ENCODE assay signal across 8 cellular contexts in the genomic region with DNA sequence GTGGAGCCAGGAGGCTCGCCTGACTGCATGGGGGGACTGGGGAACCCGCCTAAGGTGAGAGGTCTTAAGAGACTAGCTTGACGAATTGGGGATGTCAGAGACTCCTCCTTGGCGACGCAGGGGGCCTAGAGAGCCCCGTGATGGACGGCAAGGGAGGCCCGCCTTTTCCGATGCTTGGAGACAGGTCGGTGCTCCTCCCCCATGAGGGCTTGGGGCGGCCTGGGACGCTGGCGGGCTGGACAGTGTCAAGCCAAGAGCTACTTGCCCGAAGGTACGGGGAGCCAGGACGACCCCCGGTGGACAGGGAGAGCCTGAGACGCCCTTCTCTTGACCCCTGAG. TPM values are rescaled to one million over a fixed set of nuclear protein-coding genes. Genes with fewer than 3 reads are reported as not detected.
A peak's percentile ranks its signal among the peaks of the same experiment; 100 is the strongest.
DNase-seq lines count a peak whose midpoint lies in the region; ATAC-seq, FAIRE-seq and TF ChIP-seq lines count a peak whose summit lies in the region.

No MANE protein-coding gene starts in this region.

- H3K9me3 Mint-ChIP-seq in natural killer cell treated with Interleukin-12 subunit alpha and Interleukin-12 subunit beta and Interleukin-15 and Interleukin-18, amount 100 ng/mL, for 72 hours, result no peaks in the 10 kb centered on the region

- no peak for TF ChIP-seq POLR2A in esophagus muscularis mucosa (IDR thresholded peaks at IDR 0.05; ENCODE audit: low read depth)

- peak overlapping the region; percentile 90 to 96 (median 94) for H3K27ac ChIP-seq in esophagus muscularis mucosa (replicated peaks in 1 of 4)

- no peak for FAIRE-seq in RCC 7860 (lab: Jason Lieb, UNC)

- H3K9me3 ChIP-seq in esophagus muscularis mucosa, result no peaks in the 10 kb centered on the region

- H3K4me3 Mint-ChIP-seq in natural killer cell treated with Interleukin-12 subunit alpha and Interleukin-12 subunit beta and Interleukin-15 and Interleukin-18, amount 100 ng/mL, for 72 hours, result peak overlapping the region; percentile 87

- peak overlapping the region; percentile 71 to 79 for H3K27ac Mint-ChIP-seq in natural killer cell treated with Interleukin-12 subunit alpha and Interleukin-12 subunit beta and Interleukin-15 and Interleukin-18, amount 100 ng/mL, for 72 hours

- no peak for TF ChIP-seq EP300 in esophagus muscularis mucosa (IDR thresholded peaks at IDR 0.05)

- DNase-seq in G401 (ENCODE audit: low spot score) (peak; percentile 49), HUDEP-2 (lab: John Stamatoyannopoulos, UW; ENCODE audit: unreplicated experiment in 76 of 76) (peak in 60 of 76 experiments; percentile 4 to 78 (median 44)), esophagus muscularis mucosa (ENCODE audit: extremely low spot score) (no peak), midbrain (lab: John Stamatoyannopoulos, UW) (no peak), RCC 7860 (ENCODE audit: low spot score) (no peak)
- DNase-seq in activated CD4-positive, alpha-beta T cell treated with anti-CD3 and anti-CD28 coated beads for 48 hours, result peak; percentile 65
- DNase-seq in natural killer cell treated with Interleukin-12 subunit alpha and Interleukin-12 subunit beta and Interleukin-15 and Interleukin-18, amount 100 ng/mL, for 72 hours (ENCODE audit: low spot score), result peak; percentile 68

- no peaks in the 10 kb centered on the region for H3K27me3 ChIP-seq in esophagus muscularis mucosa

- ATAC-seq in GM21381 (IDR thresholded peaks at IDR 0.05; ENCODE audit: unreplicated experiment), result peak; percentile 22
- ATAC-seq in natural killer cell treated with Interleukin-12 subunit alpha and Interleukin-12 subunit beta and Interleukin-15 and Interleukin-18, amount 100 ng/mL, for 72 hours, result peak; percentile 51 to 68

- no CpG with 5 or more reads among the region's 18 CpGs for WGBS in esophagus muscularis mucosa

- peaks cover 0 to 15% (median 12%) of the 10 kb centered on the region in 4 donors for H3K36me3 ChIP-seq in esophagus muscularis mucosa

- peak overlapping the region; percentile 80 to 98 (median 87) for H3K4me3 ChIP-seq in esophagus muscularis mucosa

- in situ Hi-C loops in G401 (cut with HindIII; ENCODE audit: low sequenced_read_pairs), result no loop called here

- no peaks in the 10 kb centered on the region for H3K36me3 Mint-ChIP-seq in natural killer cell treated with Interleukin-12 subunit alpha and Interleukin-12 subunit beta and Interleukin-15 and Interleukin-18, amount 100 ng/mL, for 72 hours

- no peaks in the 10 kb centered on the region for H3K27me3 Mint-ChIP-seq in natural killer cell treated with Interleukin-12 subunit alpha and Interleukin-12 subunit beta and Interleukin-15 and Interleukin-18, amount 100 ng/mL, for 72 hours

- no peak for TF ChIP-seq CTCF in esophagus muscularis mucosa (IDR thresholded peaks at IDR 0.05)

- H3K4me1 Mint-ChIP-seq in natural killer cell treated with Interleukin-12 subunit alpha and Interleukin-12 subunit beta and Interleukin-15 and Interleukin-18, amount 100 ng/mL, for 72 hours (ENCODE audit: low read depth in 2 of 2), result peaks cover 21 to 31% of the 10 kb centered on the region in 2 donors

- intact Hi-C loops in esophagus muscularis mucosa (cut with DNase I), result loop anchor here (5.0 kb wide), 1 partner anchor 117 kb away; the partner anchor contains the start of genes OVOL3 and POLR2I

- H3K4me1 ChIP-seq in esophagus muscularis mucosa, result peaks cover 32 to 62% (median 58%) of the 10 kb centered on the region in 4 donors

RNA-seq across cellular contexts. Expression of gene SDHAF1, which starts 0.6 kb away (rescaled TPM):
- 41.7 and 46.9 TPM in 2 replicates for total RNA-seq in G401 (2014; rRNA removed; shearing (Covaris generic))
- 10 to 100 TPM; 44.0 to 60.3 (median 50.2) TPM for total RNA-seq in esophagus muscularis mucosa
- total RNA-seq in natural killer cell treated with Interleukin-12 subunit alpha and Interleukin-12 subunit beta and Interleukin-15 and Interleukin-18, amount 100 ng/mL, for 72 hours, result 10 to 100 TPM; 17.6 to 21.4 TPM

RNA-seq across cellular contexts. Expression of gene SYNE4, which starts 13.0 kb away (rescaled TPM):
- 0.37 and 1.1 TPM in 2 replicates for total RNA-seq in G401 (2014; rRNA removed; shearing (Covaris generic))
- total RNA-seq in esophagus muscularis mucosa, result 1 to 10 TPM in 1 of 4 donors, not detected in 3; 1.3 TPM
- total RNA-seq in natural killer cell treated with Interleukin-12 subunit alpha and Interleukin-12 subunit beta and Interleukin-15 and Interleukin-18, amount 100 ng/mL, for 72 hours, result 1 to 10 TPM; 3.0 to 4.5 TPM

RNA-seq across cellular contexts. Expression of gene ALKBH6, which starts 18.4 kb away (rescaled TPM):
- 28.2 and 39.3 TPM in 2 replicates for total RNA-seq in G401 (2014; rRNA removed; shearing (Covaris generic))
- 10 to 100 TPM; 27.0 to 43.6 (median 35.5) TPM for total RNA-seq in esophagus muscularis mucosa
- 10 to 100 TPM; 64.5 to 68.1 TPM for total RNA-seq in natural killer cell treated with Interleukin-12 subunit alpha and Interleukin-12 subunit beta and Interleukin-15 and Interleukin-18, amount 100 ng/mL, for 72 hours

RNA-seq across cellular contexts. Expression of gene CLIP3, which starts 37.0 kb away (rescaled TPM):
- total RNA-seq in G401 (2014; rRNA removed; shearing (Covaris generic)), result 0.37 TPM in 1 of 2 replicates, not detected in the other
- total RNA-seq in esophagus muscularis mucosa, result 10 to 100 TPM; 39.9 to 73.3 (median 51.4) TPM
- under 1 TPM; 0.76 to 0.78 TPM for total RNA-seq in natural killer cell treated with Interleukin-12 subunit alpha and Interleukin-12 subunit beta and Interleukin-15 and Interleukin-18, amount 100 ng/mL, for 72 hours

RNA-seq across cellular contexts. Expression of gene THAP8, which starts 58.5 kb away (rescaled TPM):
- 0.37 and 5.2 TPM in 2 replicates for total RNA-seq in G401 (2014; rRNA removed; shearing (Covaris generic))
- total RNA-seq in esophagus muscularis mucosa, result 10 to 100 TPM in 2 of 4 donors, 1 to 10 TPM in 2; 6.3 to 21.3 (median 12.1) TPM
- total RNA-seq in natural killer cell treated with Interleukin-12 subunit alpha and Interleukin-12 subunit beta and Interleukin-15 and Interleukin-18, amount 100 ng/mL, for 72 hours, result 1 to 10 TPM in 1 of 2 donors, under 1 TPM in 1; 0.47 to 1.7 TPM

Comparison
In these comparisons a context has a peak if more than half of its experiments do, and no peak if none do; other contexts are left out.
1. DNase-seq: peak in G401 (single experiment), HUDEP-2 (60 of 76), activated CD4-positive, alpha-beta T cell treated with anti-CD3 and anti-CD28 coated beads for 48 hours (single experiment) and natural killer cell treated with Interleukin-12 subunit alpha and Interleukin-12 subunit beta and Interleukin-15 and Interleukin-18, amount 100 ng/mL, for 72 hours (single experiment); none in esophagus muscularis mucosa (single experiment), midbrain (single experiment) and RCC 7860 (single experiment).